Comparison of ENCODE assay signal across 19 cellular contexts in the genomic region with DNA sequence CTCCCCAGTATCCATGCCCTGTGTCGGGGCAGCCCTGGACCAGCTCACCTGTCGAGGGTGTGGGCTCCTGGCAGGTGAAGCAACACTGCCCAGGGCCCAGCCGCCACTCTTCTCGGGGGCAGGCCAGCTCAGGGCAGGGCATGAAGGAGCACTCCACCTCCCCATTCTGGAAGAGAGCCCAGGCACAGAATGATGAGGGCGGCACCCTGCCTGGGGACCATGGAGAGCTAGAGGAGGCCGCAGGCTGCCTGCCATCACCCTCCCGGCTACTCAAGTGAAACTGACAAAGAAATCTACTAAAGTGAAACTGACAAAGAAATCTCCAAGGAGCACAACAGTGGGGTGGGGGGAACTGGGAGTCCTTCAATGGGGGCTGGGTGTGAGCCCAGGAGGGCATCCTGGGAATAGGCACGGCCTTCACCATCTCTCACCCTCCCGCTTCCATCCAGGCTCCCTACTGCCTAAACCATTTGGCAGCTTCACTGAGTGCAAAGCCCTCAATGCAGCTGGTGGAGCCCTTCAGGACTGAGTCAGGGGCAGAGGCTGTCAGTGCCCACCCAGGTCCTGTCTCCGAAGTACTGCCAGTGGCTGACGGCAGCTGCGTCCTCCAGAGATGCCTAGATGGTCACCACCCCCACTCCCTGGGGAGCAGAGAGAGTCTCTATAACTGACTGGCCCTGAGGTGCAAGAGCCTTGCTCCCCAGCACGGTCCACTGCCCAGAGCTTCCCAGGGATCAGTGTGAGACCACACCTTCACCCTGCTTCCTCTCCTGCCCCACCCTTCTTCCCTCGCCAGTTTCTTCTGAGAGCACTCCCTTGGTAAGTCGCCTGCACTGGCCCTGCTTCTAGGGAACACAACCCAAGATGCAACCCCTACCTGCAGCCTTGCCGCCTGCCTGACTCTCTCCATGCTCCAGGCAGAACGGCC. TPM values are rescaled to one million over a fixed set of nuclear protein-coding genes. Genes with fewer than 3 reads are reported as not detected.
A peak's percentile ranks its signal among the peaks of the same experiment; 100 is the strongest.
DNase-seq lines count a peak whose midpoint lies in the region; ATAC-seq, FAIRE-seq and TF ChIP-seq lines count a peak whose summit lies in the region.
"Had no signal": no experiment of that assay in that cellular context is flagged by ENCODE, and none has a peak within 500 bp of the region (broad histone marks: within the 10 kb centered on the region; RNA-seq: fewer than 3 reads in every experiment).

No MANE protein-coding gene starts in this region.

- no peak overlapping the region for H3K4me3 Mint-ChIP-seq in astrocyte (ENCODE audit: unreplicated experiment)
- H3K4me3 Mint-ChIP-seq: activated naive CD8-positive, alpha-beta T cell treated with anti-CD3 and anti-CD28 coated beads, Interleukin-2, amount 10 ng/mL, durations not matched to agents 7 days and 5 days; activated T-cell treated with anti-CD3 and anti-CD28 coated beads, Interleukin-2, amount 50 U/mL, for 24 hours had no signal

- peaks cover 21% of the 10 kb centered on the region for H4K20me1 ChIP-seq in astrocyte (ENCODE audit: insufficient read depth, low read length)

- no peak for TF ChIP-seq RAD21 in A549 (conservative IDR thresholded peaks at IDR 0.05 in 1 of 2, IDR thresholded peaks at IDR 0.05 in 1 of 2)

- H3K27ac Mint-ChIP-seq in astrocyte (ENCODE audit: unreplicated experiment): peak overlapping the region; percentile 63
- H3K27ac Mint-ChIP-seq: activated naive CD8-positive, alpha-beta T cell treated with anti-CD3 and anti-CD28 coated beads, Interleukin-2, amount 10 ng/mL, durations not matched to agents 7 days and 5 days; activated T-cell treated with anti-CD3 and anti-CD28 coated beads, Interleukin-2, amount 50 U/mL, for 24 hours had no signal

- H3K27me3 ChIP-seq in astrocyte (ENCODE audit: insufficient read depth, low read length): peaks cover 13% of the 10 kb centered on the region
- no peaks in the 10 kb centered on the region for H3K27me3 ChIP-seq in right lobe of liver
- H3K27me3 ChIP-seq: hepatocyte, suprapubic skin had no signal

- H3K36me3 ChIP-seq in astrocyte (ENCODE audit: insufficient read depth, low read length) (peaks cover 1% of the 10 kb centered on the region), right lobe of liver (no peaks in the 10 kb centered on the region)
- H3K36me3 ChIP-seq: suprapubic skin had no signal

- no peak overlapping the region for H2AFZ ChIP-seq in astrocyte (ENCODE audit: low read depth, low read length)
- H2AFZ ChIP-seq: hepatocyte had no signal

- no peaks in the 10 kb centered on the region for H3K79me2 ChIP-seq in astrocyte (ENCODE audit: insufficient read depth, low read length)
- H3K79me2 ChIP-seq: hepatocyte had no signal

- H3K9me3 ChIP-seq in A549: no peaks in the 10 kb centered on the region
- no peaks in the 10 kb centered on the region for H3K9me3 ChIP-seq in astrocyte (ENCODE audit: insufficient read depth, low read depth, low read length)
- no peaks in the 10 kb centered on the region for H3K9me3 ChIP-seq in right lobe of liver
- H3K9me3 ChIP-seq: suprapubic skin had no signal

- no peaks in the 10 kb centered on the region for H3K9me3 Mint-ChIP-seq in astrocyte (ENCODE audit: unreplicated experiment)
- H3K9me3 Mint-ChIP-seq: activated naive CD8-positive, alpha-beta T cell treated with anti-CD3 and anti-CD28 coated beads, Interleukin-2, amount 10 ng/mL, durations not matched to agents 7 days and 5 days; activated T-cell treated with anti-CD3 and anti-CD28 coated beads, Interleukin-2, amount 50 U/mL, for 24 hours had no signal

- 74% methylated on average over 14 of the region's 17 CpGs for WGBS in A549 (ENCODE audit: missing lambda C conversion rate)
- WGBS in right lobe of liver (ENCODE audit: insufficient coverage, low coverage, low lambda C conversion rate, missing lambda C conversion rate): 82% methylated on average over 2 of the region's 17 CpGs
- WGBS in lower leg skin, 2 donors: 54 to 56% methylated on average over 13 to 14 of the region's 17 CpGs

- H3K4me3 ChIP-seq in A549 (no peak overlapping the region), astrocyte (ENCODE audit: insufficient read depth, low read depth, low read length) (no peak overlapping the region), right lobe of liver (no peak overlapping the region), lower leg skin (ENCODE audit: low read depth, poor library complexity, severe bottlenecking) (no peak overlapping the region)
- H3K4me3 ChIP-seq: hepatocyte, suprapubic skin had no signal

- H3K4me1 ChIP-seq in A549 (no peaks in the 10 kb centered on the region), astrocyte (ENCODE audit: insufficient read depth, low read length) (no peaks in the 10 kb centered on the region), right lobe of liver (no peaks in the 10 kb centered on the region)

- H3K4me1 Mint-ChIP-seq in astrocyte (ENCODE audit: low read depth, unreplicated experiment): peaks cover 4% of the 10 kb centered on the region
- H3K4me1 Mint-ChIP-seq: activated naive CD8-positive, alpha-beta T cell treated with anti-CD3 and anti-CD28 coated beads, Interleukin-2, amount 10 ng/mL, durations not matched to agents 7 days and 5 days had no signal

- no peak for TF ChIP-seq CTCF in A549 (IDR thresholded peaks at IDR 0.05)
- no peak for TF ChIP-seq CTCF in astrocyte (IDR thresholded peaks at IDR 0.05; ENCODE audit: insufficient read depth, low read depth, low read length)
- no peak for TF ChIP-seq CTCF in right lobe of liver (IDR thresholded peaks at IDR 0.05)
- TF ChIP-seq CTCF in lower leg skin (IDR thresholded peaks at IDR 0.05): no peak
- TF ChIP-seq CTCF in GM13977 (IDR thresholded peaks at IDR 0.05; ENCODE audit: extremely low read depth, insufficient read depth, missing control alignments): no peak

- H3K9ac ChIP-seq in astrocyte (ENCODE audit: low read length): no peak overlapping the region

- CTCF ChIA-PET in A549 (lab: Yijun Ruan, JAX): interaction anchor here (0.9 to 1.4 kb wide), 4 partner anchors 11 to 20 kb away, joined by 3 read pairs; no protein-coding TSS in a partner anchor

- TF ChIP-seq POLR2A in A549 (IDR thresholded peaks at IDR 0.05; ENCODE audit: low read length): no peak
- TF ChIP-seq POLR2A in right lobe of liver (IDR thresholded peaks at IDR 0.05): no peak
- no peak for TF ChIP-seq POLR2A in lower leg skin (IDR thresholded peaks at IDR 0.05)

- FAIRE-seq in A549 (lab: Jason Lieb, UNC): no peak
- no peak for FAIRE-seq in astrocyte (lab: Jason Lieb, UNC)

- in situ Hi-C loops in GM13977 (cut with MboI; ENCODE audit: low pct_unique_long_range_greater_than_20kb, low sequenced_read_pairs, unreplicated experiment): no loop called here

- H3K4me2 ChIP-seq in A549 (no peak overlapping the region), astrocyte (ENCODE audit: low read length) (no peak overlapping the region)
- H3K4me2 ChIP-seq: hepatocyte had no signal

- DNase-seq in A549 (ENCODE audit: low read depth in 1 of 2, low spot score in 1 of 2) (no peak), NCI-H1092 (lab: John Stamatoyannopoulos, UW) (peak; percentile 51), astrocyte (ENCODE audit: low read depth) (no peak), right lobe of liver (no peak), lower leg skin (ENCODE audit: low spot score in 2 of 2) (no peak), NOMO-1 treated with DMSO at 0.1 percent for 48 hours (lab: John Stamatoyannopoulos, UW; ENCODE audit: unreplicated experiment) (no peak), GM13977 (ENCODE audit: low spot score) (no peak)
- DNase-seq: activated CD4-positive, CD25-positive, alpha-beta regulatory T cell treated with anti-CD3 and anti-CD28 coated beads, Interleukin-2, amount 50 U/mL, for 72 hours; activated naive CD8-positive, alpha-beta T cell treated with anti-CD3 and anti-CD28 coated beads, Interleukin-2, amount 10 ng/mL, durations not matched to agents 7 days and 5 days; activated T-cell treated with anti-CD3 and anti-CD28 coated beads, Interleukin-2, amount 50 U/mL, for 24 hours; mesendoderm; MM.1S; T-helper 1 cell had no signal

- no peaks in the 10 kb centered on the region for H3K27me3 Mint-ChIP-seq in astrocyte (ENCODE audit: low read depth, unreplicated experiment)
- H3K27me3 Mint-ChIP-seq: activated naive CD8-positive, alpha-beta T cell treated with anti-CD3 and anti-CD28 coated beads, Interleukin-2, amount 10 ng/mL, durations not matched to agents 7 days and 5 days had no signal

- intact Hi-C loops in right lobe of liver (cut with DNase I): no loop called here
- intact Hi-C loops in lower leg skin (cut with DNase I; ENCODE audit: low total_unique reads): no loop called here

- POLR2A ChIA-PET in A549 (lab: Yijun Ruan, JAX): interaction anchor here (0.6 kb wide), 1 partner anchor 20 kb away, joined by 3 read pairs; no protein-coding TSS in a partner anchor

- peak; percentile 30 to 50; a peak in 3 of 6 replicates for ATAC-seq in A549
- peak in 3 of 4 donors; percentile 14 to 32 (median 20) for ATAC-seq in right lobe of liver
- ATAC-seq in GM18858 (IDR thresholded peaks at IDR 0.05; ENCODE audit: unreplicated experiment): no peak
- ATAC-seq: HCT116 had no signal

- peaks cover 23% of the 10 kb centered on the region for H3K36me3 Mint-ChIP-seq in astrocyte (ENCODE audit: low read depth, unreplicated experiment)
- H3K36me3 Mint-ChIP-seq: activated naive CD8-positive, alpha-beta T cell treated with anti-CD3 and anti-CD28 coated beads, Interleukin-2, amount 10 ng/mL, durations not matched to agents 7 days and 5 days had no signal

- H3K27ac ChIP-seq in A549: no peak overlapping the region
- H3K27ac ChIP-seq in astrocyte (ENCODE audit: low read depth, low read length): no peak overlapping the region
- no peak overlapping the region for H3K27ac ChIP-seq in right lobe of liver
- H3K27ac ChIP-seq: hepatocyte, suprapubic skin had no signal

- TF ChIP-seq EP300 in A549 (IDR thresholded peaks at IDR 0.05): no peak

RNA-seq across cellular contexts. Expression of a gene that starts 21.7 kb away (rescaled TPM):
- 0.53 and 0.65 TPM in 2 replicates for polyA plus RNA-seq in A549 (2011; rRNA removed)
- 0.42 and 0.51 TPM in 2 replicates for polyA plus RNA-seq in A549 (2012; cell fraction: cytosol; rRNA removed)
- 4.1 and 4.5 TPM in 2 replicates for polyA plus RNA-seq in A549 (2012; cell fraction: nucleus; rRNA removed)
- 0.45 to 0.79 TPM (median 0.63 TPM) in 3 replicates for polyA plus RNA-seq in A549 (2017; fragmentation: RNase III; extraction: RNeasy Plus Mini Kit Qiagen cat#74134 plus additional on column Dnase treatment)
- polyA minus RNA-seq in A549 (2011; rRNA and poly(A)+ RNA removed): 0.45 and 0.58 TPM in 2 replicates
- total RNA-seq in astrocyte: 12.2 and 17.7 TPM in 2 replicates
- total RNA-seq in right lobe of liver: 10 to 100 TPM in 2 of 6 experiments, 1 to 10 TPM in 4; 2.3 to 37.1 (median 6.0) TPM
- under 1 TPM in 2 of 4 donors, not detected in 2; 0.22 to 0.68 TPM for total RNA-seq in lower leg skin

RNA-seq across cellular contexts. Expression of a gene that starts 32.4 kb away (rescaled TPM):
- polyA plus RNA-seq in A549 (2011; rRNA removed) (not detected in 2 replicates), A549 (2017; fragmentation: RNase III; extraction: RNeasy Plus Mini Kit Qiagen cat#74134 plus additional on column Dnase treatment) (not detected in 3 replicates)
- not detected in 2 replicates for polyA plus RNA-seq in A549 (2012; cell fraction: cytosol; rRNA removed)
- not detected in 2 replicates for polyA plus RNA-seq in A549 (2012; cell fraction: nucleus; rRNA removed)
- polyA minus RNA-seq in A549 (2011; rRNA and poly(A)+ RNA removed): not detected in 2 replicates
- total RNA-seq in astrocyte (0.79 and 1.4 TPM in 2 replicates), right lobe of liver (under 1 TPM in 2 of 6 experiments, not detected in 4; 0.20 to 1.00 TPM), lower leg skin (not detected)
- total RNA-seq: activated naive CD8-positive, alpha-beta T cell treated with anti-CD3 and anti-CD28 coated beads, Interleukin-2, amount 10 ng/mL, durations not matched to agents 7 days and 5 days; epithelial cell of proximal tubule; NCI-H460; suprapubic skin had no signal

RNA-seq across cellular contexts. Expression of a gene that starts 51.3 kb away (rescaled TPM):
- polyA plus RNA-seq in A549 (2011; rRNA removed) (not detected in 2 replicates), A549 (2017; fragmentation: RNase III; extraction: RNeasy Plus Mini Kit Qiagen cat#74134 plus additional on column Dnase treatment) (not detected in 3 replicates)
- polyA plus RNA-seq in A549 (2012; cell fraction: cytosol; rRNA removed): not detected in 2 replicates
- polyA plus RNA-seq in A549 (2012; cell fraction: nucleus; rRNA removed): not detected in 2 replicates
- polyA minus RNA-seq in A549 (2011; rRNA and poly(A)+ RNA removed): not detected in 2 replicates
- total RNA-seq in astrocyte (0.79 and 0.86 TPM in 2 replicates), right lobe of liver (1 to 10 TPM in 1 of 6 experiments, under 1 TPM in 3, not detected in 2; 0.15 to 1.5 (median 0.52) TPM), lower leg skin (1 to 10 TPM in 1 of 4 donors, under 1 TPM in 1, not detected in 2; 0.65 to 1.5 TPM)
- total RNA-seq: activated naive CD8-positive, alpha-beta T cell treated with anti-CD3 and anti-CD28 coated beads, Interleukin-2, amount 10 ng/mL, durations not matched to agents 7 days and 5 days; epithelial cell of proximal tubule; NCI-H460 had no signal

RNA-seq across cellular contexts. Expression of a gene that starts 59.5 kb away (rescaled TPM):
- polyA plus RNA-seq in A549 (2011; rRNA removed): 213 and 222 TPM in 2 replicates
- 132 and 150 TPM in 2 replicates for polyA plus RNA-seq in A549 (2012; cell fraction: cytosol; rRNA removed)
- 192 and 219 TPM in 2 replicates for polyA plus RNA-seq in A549 (2012; cell fraction: nucleus; rRNA removed)
- 149 to 154 TPM (median 149 TPM) in 3 replicates for polyA plus RNA-seq in A549 (2017; fragmentation: RNase III; extraction: RNeasy Plus Mini Kit Qiagen cat#74134 plus additional on column Dnase treatment)
- 324 and 364 TPM in 2 replicates for polyA minus RNA-seq in A549 (2011; rRNA and poly(A)+ RNA removed)
- 222 and 251 TPM in 2 replicates for total RNA-seq in astrocyte
- total RNA-seq in right lobe of liver: 10 to 100 TPM; 70.9 to 94.5 (median 83.9) TPM
- total RNA-seq in lower leg skin: 100 to 1,000 TPM; 166 to 204 (median 185) TPM

RNA-seq across cellular contexts. Expression of a gene that starts 59.6 kb away (rescaled TPM):
- 46.5 and 51.2 TPM in 2 replicates for polyA plus RNA-seq in A549 (2011; rRNA removed)
- 63.7 and 80.0 TPM in 2 replicates for polyA plus RNA-seq in A549 (2012; cell fraction: cytosol; rRNA removed)
- polyA plus RNA-seq in A549 (2012; cell fraction: nucleus; rRNA removed): 200 and 208 TPM in 2 replicates
- polyA plus RNA-seq in A549 (2017; fragmentation: RNase III; extraction: RNeasy Plus Mini Kit Qiagen cat#74134 plus additional on column Dnase treatment): 42.6 to 53.6 TPM (median 48.7 TPM) in 3 replicates
- 65.7 and 70.2 TPM in 2 replicates for polyA minus RNA-seq in A549 (2011; rRNA and poly(A)+ RNA removed)
- 23.8 and 23.9 TPM in 2 replicates for total RNA-seq in astrocyte
- 100 to 1,000 TPM in 4 of 6 experiments, 10 to 100 TPM in 2; 36.6 to 216 (median 124) TPM for total RNA-seq in right lobe of liver
- total RNA-seq in lower leg skin: 10 to 100 TPM; 26.6 to 37.3 (median 33.1) TPM
